22 cellular contexts compared by ENCODE assay signal in the genomic region with DNA sequence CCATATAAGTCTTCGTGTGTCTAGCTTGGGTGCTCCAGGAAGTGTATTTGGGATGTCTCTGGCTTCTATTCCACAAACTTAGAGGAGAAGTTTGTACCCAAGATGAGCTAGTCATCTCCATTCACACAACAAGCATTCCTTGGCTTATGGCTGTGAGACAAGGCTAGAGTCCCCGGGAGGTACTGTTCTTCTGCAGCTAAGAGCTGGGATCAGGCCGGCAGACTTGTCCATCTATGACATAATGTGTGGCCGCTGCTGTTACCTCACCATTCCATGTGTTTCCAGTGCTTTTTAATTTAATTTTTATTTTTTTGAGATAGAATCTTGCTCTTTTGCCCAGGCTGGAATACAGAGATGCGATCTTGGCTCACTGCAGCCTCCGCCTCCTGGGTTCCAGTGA.
"Had no signal": no experiment of that assay in that cellular context is flagged by ENCODE, and none has a peak within 500 bp of the region (broad histone marks: within the 10 kb centered on the region; RNA-seq: fewer than 3 reads in every experiment).

No MANE protein-coding gene starts in this region.

- H3K9me3 ChIP-seq: esophagus squamous epithelium, psoas muscle, right lobe of liver, stomach had no signal

- H3K36me3 ChIP-seq: cardiac muscle cell, esophagus squamous epithelium, right lobe of liver had no signal

- H3K27ac Mint-ChIP-seq: activated CD4-positive, alpha-beta T cell treated with anti-CD3 and anti-CD28 coated beads, Interleukin-2, amount 10 ng/mL, durations not matched to agents 24 days and 14 days had no signal

- H3K27ac ChIP-seq: cardiac muscle cell, esophagus squamous epithelium, psoas muscle, stomach had no signal

- H3K9me3 Mint-ChIP-seq: activated CD4-positive, alpha-beta T cell treated with anti-CD3 and anti-CD28 coated beads, Interleukin-2, amount 10 ng/mL, durations not matched to agents 24 days and 14 days; activated naive CD8-positive, alpha-beta T cell treated with anti-CD3 and anti-CD28 coated beads for 36 hours; activated T-helper 1 cell treated with anti-CD3 and anti-CD28 coated beads, Interleukin-12 subunit alpha, Interleukin-12 subunit beta, Interleukin-2, Interleukin-4 antibody, amounts not matched to agents 30 ng/mL and 10 ng/mL and 1 ng/mL, durations not matched to agents 14 hours and 24 hours and 36 hours; dendritic cell treated with granulocyte-macrophage colony-stimulating factor and Interleukin-4, amounts not matched to agents 40 ng/mL and 50 ng/mL, for 4 days; T-cell; type B pancreatic cell had no signal

- H3K4me3 Mint-ChIP-seq: activated CD4-positive, alpha-beta T cell treated with anti-CD3 and anti-CD28 coated beads, Interleukin-2, amount 10 ng/mL, durations not matched to agents 24 days and 14 days; activated naive CD8-positive, alpha-beta T cell treated with anti-CD3 and anti-CD28 coated beads for 36 hours; activated T-helper 1 cell treated with anti-CD3 and anti-CD28 coated beads, Interleukin-12 subunit alpha, Interleukin-12 subunit beta, Interleukin-2, Interleukin-4 antibody, amounts not matched to agents 30 ng/mL and 10 ng/mL and 1 ng/mL, durations not matched to agents 14 hours and 24 hours and 36 hours; dendritic cell treated with granulocyte-macrophage colony-stimulating factor and Interleukin-4, amounts not matched to agents 40 ng/mL and 50 ng/mL, for 4 days; type B pancreatic cell had no signal

- DNase-seq: activated CD4-positive, alpha-beta T cell treated with anti-CD3 and anti-CD28 coated beads, Interleukin-2, amount 10 ng/mL, durations not matched to agents 24 days and 14 days; activated CD4-positive, CD25-positive, alpha-beta regulatory T cell; activated gamma-delta T cell treated with Interleukin-2 at 50 U/mL for 16 hours; activated naive CD8-positive, alpha-beta T cell treated with anti-CD3 and anti-CD28 coated beads for 36 hours; amniotic stem cell; effector CD8-positive, alpha-beta T cell; esophagus squamous epithelium; foreskin fibroblast; islet precursor cell; psoas muscle; right lobe of liver; small intestine; stimulated activated CD4-positive, alpha-beta T cell treated with anti-CD3 and anti-CD28 coated beads, Interleukin-15, amount 100 ng/mL, for 24 hours; stimulated activated CD4-positive, alpha-beta T cell treated with anti-CD3 and anti-CD28 coated beads, Interleukin-4, amount 100 ng/mL, for 1 hour; stomach; T-cell; T-helper 9 cell had no signal

- H3K4me3 ChIP-seq: cardiac muscle cell, esophagus squamous epithelium, lung, psoas muscle, right lobe of liver, stomach had no signal

- H3K27me3 ChIP-seq: cardiac muscle cell, esophagus squamous epithelium, right lobe of liver, stomach had no signal

- ATAC-seq: T-cell had no signal

- H3K27me3 Mint-ChIP-seq: activated CD4-positive, alpha-beta T cell treated with anti-CD3 and anti-CD28 coated beads, Interleukin-2, amount 10 ng/mL, durations not matched to agents 24 days and 14 days; activated naive CD8-positive, alpha-beta T cell treated with anti-CD3 and anti-CD28 coated beads for 36 hours; dendritic cell treated with granulocyte-macrophage colony-stimulating factor and Interleukin-4, amounts not matched to agents 40 ng/mL and 50 ng/mL, for 4 days; T-cell; type B pancreatic cell had no signal
